ENCODE assay signal across 8 cellular contexts in genomic region chr9:83817356-83818278, GRCh38. TPM values are rescaled to one million over a fixed set of nuclear protein-coding genes. Genes with fewer than 3 reads are reported as not detected.
A peak's percentile ranks its signal among the peaks of the same experiment; 100 is the strongest.
DNase-seq lines count a peak whose midpoint lies in the region; ATAC-seq and TF ChIP-seq lines count a peak whose summit lies in the region.
"Not testable (repeated sequence)": the region's sequence is repeated elsewhere in the genome, so short reads cannot be mapped to it uniquely, and the experiment has no call there.

TSS of gene GKAP1 (minus strand) at chr9:83817769. CDS start at chr9:83806517, 11,252 bp downstream.

- peak within 1 kb of the TSS; percentile 60 to 61 for H3K4me3 ChIP-seq in foreskin fibroblast (ENCODE audit: low read depth in 1 of 2, low read length in 2 of 2)
- H3K4me3 ChIP-seq in neural cell (ENCODE audit: low read length) = peak within 1 kb of the TSS; percentile 65

- ATAC-seq in GM21825 (IDR thresholded peaks at IDR 0.05; ENCODE audit: unreplicated experiment) = peak; percentile 78

- not testable (repeated sequence) for TF ChIP-seq EP300 in neural cell (conservative IDR thresholded peaks at IDR 0.05; ENCODE audit: poor library complexity, severe bottlenecking)

- H3F3A ChIP-seq in neural cell (ENCODE audit: insufficient read depth, low read length, poor library complexity, severe bottlenecking) = not testable (repeated sequence)

- not testable (repeated sequence) for H2AFZ ChIP-seq in neural cell (ENCODE audit: low read depth, low read length)

- not testable (repeated sequence) for TF ChIP-seq RAD21 in neural cell (conservative IDR thresholded peaks at IDR 0.05)

- H4K20me1 ChIP-seq in neural cell (ENCODE audit: insufficient read depth) = not testable (repeated sequence)

- not testable (repeated sequence) for H3K9me3 ChIP-seq in neural cell (ENCODE audit: low read length)

- H3K27ac ChIP-seq in neural cell (ENCODE audit: low read length) = not testable (repeated sequence)

- TF ChIP-seq CTCF in foreskin fibroblast (IDR thresholded peaks at IDR 0.05; ENCODE audit: low read depth, low read length) = not testable (repeated sequence)
- TF ChIP-seq CTCF in neural cell (IDR thresholded peaks at IDR 0.05; ENCODE audit: poor library complexity, severe bottlenecking) = peak; percentile 23

- DNase-seq in EH (ENCODE audit: low read depth) = peak; percentile 62
- peak; percentile 38 to 40 for DNase-seq in Kasumi-1 (lab: John Stamatoyannopoulos, UW)
- DNase-seq in SHP77 treated with DMSO at 0.1 percent for 48 hours (lab: John Stamatoyannopoulos, UW) = peak; percentile 8
- DNase-seq in activated gamma-delta T cell (lab: John Stamatoyannopoulos, UW) = peak; percentile 77
- peak; percentile 21 to 73 for DNase-seq in foreskin fibroblast
- peak; percentile 78 for DNase-seq in stimulated activated naive CD4-positive, alpha-beta T cell treated with Interleukin-2 at 50 U/mL for 16 hours (lab: John Stamatoyannopoulos, UW)

- H3K9me2 ChIP-seq in neural cell (ENCODE audit: insufficient read depth, low read length) = not testable (repeated sequence)

- not testable (repeated sequence) for H3K36me3 ChIP-seq in neural cell (ENCODE audit: insufficient read depth, low read length)

- peak within 1 kb of the TSS; percentile 28 for H3K4me2 ChIP-seq in neural cell (ENCODE audit: low read length)

- not testable (repeated sequence) for H3K79me2 ChIP-seq in neural cell (replicated peaks; ENCODE audit: insufficient read depth, low read length)

- H3K9ac ChIP-seq in neural cell (ENCODE audit: low read length) = peak within 1 kb of the TSS; percentile 63

- H3K27me3 ChIP-seq in neural cell (ENCODE audit: insufficient read depth, low read depth, low read length) = not testable (repeated sequence)

TF ChIP-seq in neural cell, 6 proteins besides CTCF, POLR2A, EP300 and RAD21:
- TF ChIP-seq POLR2AphosphoS5 (IDR thresholded peaks at IDR 0.05) = peak; percentile 63

RNA-seq across cellular contexts. Expression of gene GKAP1, which starts in this region (rescaled TPM):
- 6.9 and 11.0 TPM in 2 replicates for polyA plus RNA-seq in neural cell
- 11.2 and 13.7 TPM in 2 replicates for polyA minus RNA-seq in neural cell

Comparison
In these comparisons a context has a peak if more than half of its experiments do, and no peak if none do; other contexts are left out.
1. DNase-seq: peak in every context shown above with its lines; median percentile 78 in stimulated activated naive CD4-positive, alpha-beta T cell treated with Interleukin-2 at 50 U/mL for 16 hours; 77 in activated gamma-delta T cell; 62 in EH; 47 in foreskin fibroblast; 39 in Kasumi-1; 8 in SHP77 treated with DMSO at 0.1 percent for 48 hours.